ENCODE assay signal across 8 cellular contexts in the genomic region with DNA sequence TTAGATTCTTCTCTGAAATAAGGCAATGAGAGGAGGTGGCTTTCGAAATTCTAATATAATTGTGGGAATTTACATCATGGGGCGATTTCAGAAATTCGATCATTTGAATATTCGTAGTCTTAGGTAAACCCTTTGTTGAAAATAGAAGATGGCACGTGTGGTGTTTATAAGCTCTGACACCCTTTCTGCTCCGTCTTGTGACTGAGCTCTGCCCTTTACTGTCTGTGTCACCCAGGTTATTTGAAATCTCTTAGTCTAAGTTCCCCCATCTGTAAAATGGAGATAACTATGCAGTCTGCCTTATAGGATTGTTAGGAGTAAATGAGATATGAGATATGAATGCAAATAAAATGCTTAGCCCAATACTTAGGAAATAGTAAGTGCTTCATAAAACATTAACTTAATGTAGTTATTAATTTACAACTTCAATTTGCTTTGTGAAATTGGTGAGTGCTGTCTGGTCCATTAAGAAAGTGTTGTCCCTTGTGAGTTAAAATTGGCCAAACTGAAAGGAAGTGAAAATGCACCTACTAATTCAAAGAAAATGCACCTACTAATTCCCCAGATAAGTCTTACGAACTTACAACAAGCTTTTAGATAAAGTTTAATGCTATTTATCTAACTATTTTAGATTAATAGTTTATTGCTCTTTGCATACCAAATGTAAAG. TPM values are rescaled to one million over a fixed set of nuclear protein-coding genes. Genes with fewer than 3 reads are reported as not detected.
DNase-seq lines count a peak whose midpoint lies in the region; ATAC-seq and TF ChIP-seq lines count a peak whose summit lies in the region.

No MANE protein-coding gene starts in this region.

- H3K9me3 ChIP-seq in DOHH2 (ENCODE audit: control insufficient read depth, insufficient read depth, low read length) = no peaks in the 10 kb centered on the region

- H3K4me2 ChIP-seq in DOHH2 (ENCODE audit: low read length) = peak overlapping the region; percentile 91

- POLR2A ChIA-PET in activated naive CD8-positive, alpha-beta T cell treated with anti-CD3 and anti-CD28 coated beads, Interleukin-2, amount 10 ng/mL, durations not matched to agents 7 days and 5 days (lab: Charles Lee) = interaction anchor here (1.0 kb wide), 1 partner anchor 9 kb away, joined by 3 read pairs; no protein-coding TSS in a partner anchor

- DNase-seq in activated naive CD8-positive, alpha-beta T cell treated with anti-CD3 and anti-CD28 coated beads, Interleukin-2, amount 10 ng/mL, durations not matched to agents 7 days and 5 days = no peak
- DNase-seq in mesothelial cell of epicardium (ENCODE audit: low spot score in 2 of 2, unreplicated experiment in 2 of 2) (no peak), amygdala (lab: John Stamatoyannopoulos, UW) (no peak)
- DNase-seq in stimulated activated CD4-positive, alpha-beta T cell treated with anti-CD3 and anti-CD28 coated beads, Interleukin-1b, Interleukin-23, amount 100 ng/mL, for 48 hours = no peak
- DNase-seq in stimulated activated naive CD4-positive, alpha-beta T cell treated with Interleukin-2 at 50 U/mL for 16 hours (lab: John Stamatoyannopoulos, UW) = no peak

- H3K4me1 Mint-ChIP-seq in activated naive CD8-positive, alpha-beta T cell treated with anti-CD3 and anti-CD28 coated beads, Interleukin-2, amount 10 ng/mL, durations not matched to agents 7 days and 5 days = peaks cover 29% of the 10 kb centered on the region
- H3K4me1 Mint-ChIP-seq in mesothelial cell of epicardium = peaks cover 30% of the 10 kb centered on the region

- H3K4me1 ChIP-seq in DOHH2 (ENCODE audit: control insufficient read depth, low read length) = peaks cover 24% of the 10 kb centered on the region

- H3K36me3 Mint-ChIP-seq in activated naive CD8-positive, alpha-beta T cell treated with anti-CD3 and anti-CD28 coated beads, Interleukin-2, amount 10 ng/mL, durations not matched to agents 7 days and 5 days = peaks cover 7% of the 10 kb centered on the region
- H3K36me3 Mint-ChIP-seq in mesothelial cell of epicardium = no peaks in the 10 kb centered on the region

- no peaks in the 10 kb centered on the region for H4K20me1 ChIP-seq in DOHH2 (ENCODE audit: control insufficient read depth, insufficient read depth, low read depth, low read length)

- no peak overlapping the region for H3K27ac ChIP-seq in DOHH2 (ENCODE audit: low read depth, low read length)

- peaks cover 26% of the 10 kb centered on the region for H3K27me3 ChIP-seq in DOHH2 (ENCODE audit: control insufficient read depth, low read length)

- H3K4me3 Mint-ChIP-seq in activated naive CD8-positive, alpha-beta T cell treated with anti-CD3 and anti-CD28 coated beads, Interleukin-2, amount 10 ng/mL, durations not matched to agents 7 days and 5 days = peak overlapping the region; percentile 96
- peak overlapping the region; percentile 93 for H3K4me3 Mint-ChIP-seq in mesothelial cell of epicardium

- H3K4me3 ChIP-seq in DOHH2 (ENCODE audit: low read length) = peak overlapping the region; percentile 74

- TF ChIP-seq CTCF in DOHH2 (IDR thresholded peaks at IDR 0.05; ENCODE audit: low read depth, low read length, poor library complexity, severe bottlenecking) = no peak
- no peak for TF ChIP-seq CTCF in mesothelial cell of epicardium (IDR thresholded peaks at IDR 0.05; ENCODE audit: unreplicated experiment)

- H3K27me3 Mint-ChIP-seq in activated naive CD8-positive, alpha-beta T cell treated with anti-CD3 and anti-CD28 coated beads, Interleukin-2, amount 10 ng/mL, durations not matched to agents 7 days and 5 days = peaks cover 6% of the 10 kb centered on the region
- peaks cover 57% of the 10 kb centered on the region for H3K27me3 Mint-ChIP-seq in mesothelial cell of epicardium (ENCODE audit: low read depth)

- peaks cover 10% of the 10 kb centered on the region for H3K79me2 ChIP-seq in DOHH2 (ENCODE audit: control insufficient read depth, low read length)

- ATAC-seq in HG02798 (IDR thresholded peaks at IDR 0.05; ENCODE audit: poor library complexity, unreplicated experiment) (peak; percentile 14), HG03457 (IDR thresholded peaks at IDR 0.05; ENCODE audit: unreplicated experiment) (no peak)
- no peak for ATAC-seq in activated naive CD8-positive, alpha-beta T cell treated with anti-CD3 and anti-CD28 coated beads, Interleukin-2, amount 10 ng/mL, durations not matched to agents 7 days and 5 days (ENCODE audit: low read depth)

- H3K9me2 ChIP-seq in DOHH2 (replicated peaks; ENCODE audit: control insufficient read depth, low read length) = no peaks in the 10 kb centered on the region

- peak overlapping the region; percentile 25 for H3K27ac Mint-ChIP-seq in activated naive CD8-positive, alpha-beta T cell treated with anti-CD3 and anti-CD28 coated beads, Interleukin-2, amount 10 ng/mL, durations not matched to agents 7 days and 5 days
- no peak overlapping the region for H3K27ac Mint-ChIP-seq in mesothelial cell of epicardium

- H3K36me3 ChIP-seq in DOHH2 (ENCODE audit: control insufficient read depth, low read length) = no peaks in the 10 kb centered on the region

- no peaks in the 10 kb centered on the region for H3K9me3 Mint-ChIP-seq in activated naive CD8-positive, alpha-beta T cell treated with anti-CD3 and anti-CD28 coated beads, Interleukin-2, amount 10 ng/mL, durations not matched to agents 7 days and 5 days
- H3K9me3 Mint-ChIP-seq in mesothelial cell of epicardium = peaks cover 3% of the 10 kb centered on the region

- no peaks in the 10 kb centered on the region; the same call in 1 of the 2 replicates for H3F3A ChIP-seq in DOHH2 (ENCODE audit: control insufficient read depth, insufficient read depth)

RNA-seq across cellular contexts. Expression of gene BMAL2, which starts 1.6 kb away (rescaled TPM):
- 10 to 100 TPM in 1 of 2 experiments, 1 to 10 TPM in 1; 8.6 to 11.8 TPM for total RNA-seq in activated naive CD8-positive, alpha-beta T cell treated with anti-CD3 and anti-CD28 coated beads, Interleukin-2, amount 10 ng/mL, durations not matched to agents 7 days and 5 days
- 3.8 to 4.2 TPM (median 4.1 TPM) in 3 replicates for total RNA-seq in mesothelial cell of epicardium
